1 cellular context compared by ENCODE assay signal in genomic region chr9:77180056-77180455, GRCh38.
TF ChIP-seq lines count a peak whose summit lies in the region.

No MANE protein-coding gene starts in this region.

TF ChIP-seq in HCT116, 20 proteins besides CTCF, POLR2A, EP300 and RAD21 (continued from another document):
- TF ChIP-seq ZNF274 (IDR thresholded peaks at IDR 0.05; ENCODE audit: low read depth, low read length) = no peak
- TF ChIP-seq SP1 (IDR thresholded peaks at IDR 0.05; ENCODE audit: low read depth) = no peak
- no peak for TF ChIP-seq CEBPB (IDR thresholded peaks at IDR 0.05; ENCODE audit: low read depth)
- TF ChIP-seq SRF (IDR thresholded peaks at IDR 0.05; ENCODE audit: low read depth) = no peak
- TF ChIP-seq EGR1 (IDR thresholded peaks at IDR 0.05; ENCODE audit: low read depth) = no peak
- TF ChIP-seq FOSL1 (IDR thresholded peaks at IDR 0.05; ENCODE audit: low read depth) = no peak
- no peak for TF ChIP-seq ZBTB33 (IDR thresholded peaks at IDR 0.05; ENCODE audit: extremely low read depth, insufficient replicate concordance, low read length)
- TF ChIP-seq MAX (IDR thresholded peaks at IDR 0.05) = no peak
- TF ChIP-seq REST (IDR thresholded peaks at IDR 0.05; ENCODE audit: low read depth) = no peak
- no peak for TF ChIP-seq ZFX (IDR thresholded peaks at IDR 0.05)
- no peak for TF ChIP-seq CBX3 (IDR thresholded peaks at IDR 0.05; ENCODE audit: low read depth)
TF ChIP-seq in HCT116: peak in this region for 0.
